20 cellular contexts compared by ENCODE assay signal in genomic region chr11:46475926-46476545, GRCh38.
A peak's percentile ranks its signal among the peaks of the same experiment; 100 is the strongest.
DNase-seq lines count a peak whose midpoint lies in the region; ATAC-seq lines count a peak whose summit lies in the region.
"Had no signal": no experiment of that assay in that cellular context is flagged by ENCODE, and none has a peak within 500 bp of the region (broad histone marks: within the 10 kb centered on the region; RNA-seq: fewer than 3 reads in every experiment).

No MANE protein-coding gene starts in this region.

- no peaks in the 10 kb centered on the region for H3K27me3 Mint-ChIP-seq in activated CD4-positive, alpha-beta T cell treated with anti-CD3 and anti-CD28 coated beads for 36 hours
- H3K27me3 Mint-ChIP-seq in T-helper 17 cell = no peaks in the 10 kb centered on the region

- H3K27ac Mint-ChIP-seq in activated CD4-positive, alpha-beta T cell treated with anti-CD3 and anti-CD28 coated beads for 36 hours = peak overlapping the region; percentile 67
- H3K27ac Mint-ChIP-seq in T-helper 17 cell = peak overlapping the region; percentile 8

- peaks cover 39% of the 10 kb centered on the region for H3K4me1 ChIP-seq in BLaER1

- ATAC-seq in activated CD4-positive, alpha-beta T cell treated with anti-CD3 and anti-CD28 coated beads for 36 hours = peak; percentile 59
- ATAC-seq in GM19351 (IDR thresholded peaks at IDR 0.05; ENCODE audit: unreplicated experiment) = peak; percentile 74
- no peak for ATAC-seq in T-helper 17 cell

- intact Hi-C loops in activated CD4-positive, alpha-beta T cell treated with anti-CD3 and anti-CD28 coated beads for 36 hours (cut with DNase I, micrococcal nuclease) = no loop called here

- peaks cover 35% of the 10 kb centered on the region for H3K4me1 Mint-ChIP-seq in activated CD4-positive, alpha-beta T cell treated with anti-CD3 and anti-CD28 coated beads for 36 hours
- peaks cover 29% of the 10 kb centered on the region for H3K4me1 Mint-ChIP-seq in T-helper 17 cell

- no peak overlapping the region for H3K27ac ChIP-seq in BLaER1
- H3K27ac ChIP-seq: 22Rv1; BLaER1 treated with 17β-estradiol and CSF1 and Interleukin-3, amounts not matched to agents 10 nM and 100 nM had no signal

- POLR2A ChIA-PET in activated CD4-positive, alpha-beta T cell treated with anti-CD3 and anti-CD28 coated beads for 36 hours (lab: Charles Lee) = interaction anchor here (0.6 kb wide), 1 partner anchor 614 kb away, joined by 3 read pairs; no protein-coding TSS in a partner anchor

- CTCF ChIA-PET in activated CD4-positive, alpha-beta T cell treated with anti-CD3 and anti-CD28 coated beads for 36 hours (lab: Charles Lee) = interaction anchor here (0.5 to 2.5 kb wide), 4 partner anchors 14 to 25 kb away, joined by 3 to 13 read pairs (median 4); no protein-coding TSS in a partner anchor

- H3K9me3 Mint-ChIP-seq in activated CD4-positive, alpha-beta T cell treated with anti-CD3 and anti-CD28 coated beads for 36 hours (ENCODE audit: low read depth) = no peaks in the 10 kb centered on the region

- H3K9me3 ChIP-seq in BLaER1 (no peaks in the 10 kb centered on the region), T-helper 17 cell (ENCODE audit: control insufficient read depth, low read length, poor library complexity, severe bottlenecking) (no peaks in the 10 kb centered on the region)
- H3K9me3 ChIP-seq: BLaER1 treated with 17β-estradiol and CSF1 and Interleukin-3, amounts not matched to agents 10 nM and 100 nM had no signal

- peaks cover 22% of the 10 kb centered on the region for H3K36me3 ChIP-seq in BLaER1

- peak overlapping the region; percentile 16; the same call in 1 of the 2 replicates for H3K4me2 ChIP-seq in BLaER1

- H3K4me3 ChIP-seq in BLaER1 = no peak overlapping the region
- H3K4me3 ChIP-seq: BLaER1 treated with 17β-estradiol and CSF1 and Interleukin-3, amounts not matched to agents 10 nM and 100 nM had no signal

- H3K36me3 Mint-ChIP-seq in activated CD4-positive, alpha-beta T cell treated with anti-CD3 and anti-CD28 coated beads for 36 hours (ENCODE audit: low read depth) = peaks cover 5% of the 10 kb centered on the region
- H3K36me3 Mint-ChIP-seq in T-helper 17 cell (ENCODE audit: low read depth) = no peaks in the 10 kb centered on the region

- no peak for DNase-seq in activated CD4-positive, alpha-beta T cell treated with anti-CD3 and anti-CD28 coated beads for 36 hours
- no peak for DNase-seq in activated CD4-positive, alpha-beta T cell treated with anti-CD3 and anti-CD28 coated beads, Interleukin-2, amount 50 U/mL, for 4 hours
- DNase-seq in T-helper 17 cell (no peak), NCI-H1105 (lab: John Stamatoyannopoulos, UW) (no peak), amniotic stem cell (lab: John Stamatoyannopoulos, UW) (no peak), ureter (ENCODE audit: low spot score) (no peak)
- DNase-seq: DMS153, HCEC 1CT, IMR-90, MV-4-11, NCI-H1436, NCI-H2081 treated with DMSO at 0.1 percent for 48 hours, NCI-H2227 treated with DMSO at 0.1 percent for 48 hours, NCI-H524 treated with DMSO at 0.1 percent for 48 hours, OCI-M1, RPMI8226 had no signal

- H3K27me3 ChIP-seq in BLaER1 = no peaks in the 10 kb centered on the region
- H3K27me3 ChIP-seq: BLaER1 treated with 17β-estradiol and CSF1 and Interleukin-3, amounts not matched to agents 10 nM and 100 nM had no signal

- H3K9ac ChIP-seq in BLaER1 = no peak overlapping the region
- H3K9ac ChIP-seq: BLaER1 treated with 17β-estradiol and CSF1 and Interleukin-3, amounts not matched to agents 10 nM and 100 nM had no signal

- H3K4me3 Mint-ChIP-seq in activated CD4-positive, alpha-beta T cell treated with anti-CD3 and anti-CD28 coated beads for 36 hours = no peak overlapping the region
- peak overlapping the region; percentile 43 for H3K4me3 Mint-ChIP-seq in T-helper 17 cell

- peaks cover 85% of the 10 kb centered on the region for H4K20me1 ChIP-seq in BLaER1
